ENCODE assay signal across 8 cellular contexts in genomic region chr21:36385909-36386642, GRCh38. TPM values are rescaled to one million over a fixed set of nuclear protein-coding genes. Genes with fewer than 3 reads are reported as not detected.
DNase-seq lines count a peak whose midpoint lies in the region; ATAC-seq and TF ChIP-seq lines count a peak whose summit lies in the region.

No MANE protein-coding gene starts in this region.

- H3K4me3 Mint-ChIP-seq in activated CD8-positive, alpha-beta T cell treated with anti-CD3 and anti-CD28 coated beads for 36 hours = peak overlapping the region; percentile 84

- no peak for DNase-seq in left ventricle myocardium inferior
- no peak for DNase-seq in left cardiac atrium
- DNase-seq in activated CD8-positive, alpha-beta T cell treated with anti-CD3 and anti-CD28 coated beads for 36 hours = no peak
- no peak for DNase-seq in SIG-M5 treated with dmso at 0.1 percent for 504 hours (lab: John Stamatoyannopoulos, UW; ENCODE audit: unreplicated experiment)

- H3K4me3 ChIP-seq in left ventricle myocardium inferior = peak overlapping the region; percentile 82
- H3K4me3 ChIP-seq in iPS-18a (ENCODE audit: low read length) = peak overlapping the region; percentile 86
- peak overlapping the region; percentile 51 to 75 (median 63) for H3K4me3 ChIP-seq in subcutaneous abdominal adipose tissue (ENCODE audit: low read depth in 1 of 5, low read length in 5 of 5)

- no peaks in the 10 kb centered on the region for H3K27me3 ChIP-seq in left ventricle myocardium inferior (ENCODE audit: low read depth)
- no peaks in the 10 kb centered on the region for H3K27me3 ChIP-seq in iPS-18a (ENCODE audit: control insufficient read depth, insufficient read depth, low read length)
- no peaks in the 10 kb centered on the region for H3K27me3 ChIP-seq in subcutaneous abdominal adipose tissue (ENCODE audit: control insufficient read depth in 5 of 5, insufficient read depth in 4 of 5, low read length in 5 of 5)

- H3K27me3 Mint-ChIP-seq in activated CD8-positive, alpha-beta T cell treated with anti-CD3 and anti-CD28 coated beads for 36 hours = no peaks in the 10 kb centered on the region

- POLR2A ChIA-PET in activated CD8-positive, alpha-beta T cell treated with anti-CD3 and anti-CD28 coated beads for 36 hours (lab: Charles Lee) = interaction anchor here (0.9 to 1.4 kb wide), 2 partner anchors 48 to 64 kb away, joined by 3 read pairs; no protein-coding TSS in a partner anchor

- H3K4me1 ChIP-seq in left ventricle myocardium inferior (peaks cover 21% of the 10 kb centered on the region), iPS-18a (ENCODE audit: control insufficient read depth, low read depth, low read length) (peaks cover 6% of the 10 kb centered on the region), subcutaneous abdominal adipose tissue (ENCODE audit: control insufficient read depth in 5 of 5, insufficient read depth in 5 of 5, low read length in 5 of 5) (peaks cover 0 to 15% (median 9%) of the 10 kb centered on the region in 5 donors)

- intact Hi-C loops in left ventricle myocardium inferior (cut with micrococcal nuclease) (no loop called here), left cardiac atrium (cut with DNase I) (no loop called here)
- intact Hi-C loops in activated CD8-positive, alpha-beta T cell treated with anti-CD3 and anti-CD28 coated beads for 36 hours (cut with micrococcal nuclease) = no loop called here

- peaks cover 18% of the 10 kb centered on the region for H3K4me1 Mint-ChIP-seq in activated CD8-positive, alpha-beta T cell treated with anti-CD3 and anti-CD28 coated beads for 36 hours (ENCODE audit: low read depth)

- H3K9me3 ChIP-seq in left ventricle myocardium inferior (replicated peaks) (no peaks in the 10 kb centered on the region), iPS-18a (ENCODE audit: control insufficient read depth, low read depth, low read length) (no peaks in the 10 kb centered on the region), subcutaneous abdominal adipose tissue (ENCODE audit: control insufficient read depth in 5 of 5, low read length in 5 of 5) (no peaks in the 10 kb centered on the region)

- peak overlapping the region; percentile 63 for H3K9ac ChIP-seq in iPS-18a (ENCODE audit: low read length)
- H3K9ac ChIP-seq in subcutaneous abdominal adipose tissue (ENCODE audit: low read length in 5 of 5) = peak overlapping the region in 4 of 5 donors; percentile 37 to 79 (median 59)

- peaks cover 32% of the 10 kb centered on the region for H3K36me3 Mint-ChIP-seq in activated CD8-positive, alpha-beta T cell treated with anti-CD3 and anti-CD28 coated beads for 36 hours (ENCODE audit: low read depth)

- TF ChIP-seq CTCF in left ventricle myocardium inferior (IDR thresholded peaks at IDR 0.05; ENCODE audit: borderline replicate concordance) = no peak
- no peak for TF ChIP-seq CTCF in activated CD8-positive, alpha-beta T cell treated with anti-CD3 and anti-CD28 coated beads for 36 hours (IDR thresholded peaks at IDR 0.05)

- CTCF ChIA-PET in activated CD8-positive, alpha-beta T cell treated with anti-CD3 and anti-CD28 coated beads for 36 hours (lab: Charles Lee) = no interaction called here

- H3K27ac ChIP-seq in left ventricle myocardium inferior (replicated peaks) (peak overlapping the region; percentile 23), iPS-18a (ENCODE audit: low read length) (no peak overlapping the region), subcutaneous abdominal adipose tissue (ENCODE audit: low read depth, low read length) (no peak overlapping the region)

- no peaks in the 10 kb centered on the region for H3K9me3 Mint-ChIP-seq in activated CD8-positive, alpha-beta T cell treated with anti-CD3 and anti-CD28 coated beads for 36 hours

- H3K36me3 ChIP-seq in left ventricle myocardium inferior (no peaks in the 10 kb centered on the region), iPS-18a (ENCODE audit: control insufficient read depth, low read depth, low read length) (no peaks in the 10 kb centered on the region), subcutaneous abdominal adipose tissue (ENCODE audit: control insufficient read depth in 5 of 5, insufficient read depth in 5 of 5, low read length in 5 of 5) (no peaks in the 10 kb centered on the region)

- peak overlapping the region; percentile 77 for H3K27ac Mint-ChIP-seq in activated CD8-positive, alpha-beta T cell treated with anti-CD3 and anti-CD28 coated beads for 36 hours

- no peak for ATAC-seq in left cardiac atrium
- ATAC-seq in activated CD8-positive, alpha-beta T cell treated with anti-CD3 and anti-CD28 coated beads for 36 hours = no peak
- ATAC-seq in GM21619 (IDR thresholded peaks at IDR 0.05; ENCODE audit: unreplicated experiment) = no peak
- no peak for ATAC-seq in GM18519 (IDR thresholded peaks at IDR 0.05; ENCODE audit: low FRiP score, unreplicated experiment)

RNA-seq across cellular contexts. Expression of gene CHAF1B, which starts 0.9 kb away (rescaled TPM):
- total RNA-seq in left ventricle myocardium inferior (0.38 TPM), left cardiac atrium (1 to 10 TPM in 1 of 2 donors, under 1 TPM in 1; 0.84 to 1.4 TPM)
- total RNA-seq in activated CD8-positive, alpha-beta T cell treated with anti-CD3 and anti-CD28 coated beads for 36 hours = 10 to 100 TPM; 30.9 to 34.7 TPM

Comparison
In these comparisons a context has a peak if more than half of its experiments do, and no peak if none do; other contexts are left out.
1. RNA of gene CHAF1B, which starts 0.9 kb away (total RNA-seq): 30.9 to 34.7 TPM in activated CD8-positive, alpha-beta T cell treated with anti-CD3 and anti-CD28 coated beads for 36 hours; 0.84 to 1.4 TPM in left cardiac atrium and 0.38 TPM in left ventricle myocardium inferior (single experiment); every median in the first group is over 10 times any median in the second.
2. Peak in every context shown above with its lines, with median percentiles within 50 percentile points of each other: H3K4me3 ChIP-seq.